ENCODE assay signal across 26 cellular contexts in genomic region chr17:55324296-55324978, GRCh38. TPM values are rescaled to one million over a fixed set of nuclear protein-coding genes. Genes with fewer than 3 reads are reported as not detected.
DNase-seq lines count a peak whose midpoint lies in the region; ATAC-seq, FAIRE-seq and TF ChIP-seq lines count a peak whose summit lies in the region.
"Had no signal": no experiment of that assay in that cellular context is flagged by ENCODE, and none has a peak within 500 bp of the region (broad histone marks: within the 10 kb centered on the region; RNA-seq: fewer than 3 reads in every experiment).

No MANE protein-coding gene starts in this region.

- 91% methylated on average over 9 of the region's 9 CpGs for WGBS in HepG2 (ENCODE audit: low lambda C conversion rate)
- WGBS in right lobe of liver (ENCODE audit: insufficient coverage, low coverage, low lambda C conversion rate, missing lambda C conversion rate), result 89% methylated on average over 9 of the region's 9 CpGs

- H3K4me2 ChIP-seq in HepG2 (ENCODE audit: low read depth, low read length), result no peak overlapping the region

- no peak overlapping the region for H3K27ac Mint-ChIP-seq in activated CD8-positive, alpha-beta T cell treated with anti-CD3 and anti-CD28 coated beads, Interleukin-2, amount 10 ng/mL, durations not matched to agents 7 days and 5 days
- no peak overlapping the region for H3K27ac Mint-ChIP-seq in T-helper 17 cell
- H3K27ac Mint-ChIP-seq: activated naive CD8-positive, alpha-beta T cell treated with anti-CD3 and anti-CD28 coated beads for 36 hours; stimulated activated naive B cell treated with anti-CD40 and anti-IgM and Interleukin-4, amounts not matched to agents 10 μg/mL and 1 μg/mL and 100 μg/mL, for 72 hours; type B pancreatic cell had no signal

- DNase-seq in HepG2 (ENCODE audit: low spot score), result no peak
- no peak for DNase-seq in right lobe of liver
- DNase-seq in HTR-8/SVneo (ENCODE audit: insufficient read length, low spot score), result no peak
- DNase-seq in activated CD8-positive, alpha-beta T cell treated with anti-CD3 and anti-CD28 coated beads, Interleukin-2, amount 10 ng/mL, durations not matched to agents 7 days and 5 days, result peak; percentile 33
- DNase-seq in urothelium cell line (ENCODE audit: low spot score), result no peak
- DNase-seq in T-helper 17 cell, result no peak
- no peak for DNase-seq in NCI-H524 treated with DMSO at 0.1 percent for 48 hours (lab: John Stamatoyannopoulos, UW)
- no peak for DNase-seq in NCI-H1417 (lab: John Stamatoyannopoulos, UW)
- DNase-seq: activated CD4-positive, alpha-beta T cell treated with anti-CD3 and anti-CD28 coated beads, Interleukin-2, amount 50 U/mL, for 48 hours; activated naive CD8-positive, alpha-beta T cell treated with anti-CD3 and anti-CD28 coated beads for 36 hours; activated T-cell treated with anti-CD3 and anti-CD28 coated beads for 4 hours; C1 segment of cervical spinal cord; left ventricle myocardium inferior; NCI-H1417 treated with DMSO at 0.1 percent for 48 hours; NCI-H748 treated with DMSO at 0.1 percent for 48 hours; ovary; stimulated activated naive B cell treated with anti-CD40 and anti-IgM and Interleukin-4, amounts not matched to agents 10 μg/mL and 1 μg/mL and 100 μg/mL, for 72 hours; T-helper 1 cell had no signal

- TF ChIP-seq EP300 in HepG2 (IDR thresholded peaks at IDR 0.05; ENCODE audit: low read depth in 2 of 2, low read length in 2 of 2), result no peak
- no peak for TF ChIP-seq EP300 in HepG2 (CRISPR knock-in tag; IDR thresholded peaks at IDR 0.05; ENCODE audit: borderline replicate concordance)

- TF ChIP-seq CTCF in HepG2 (CRISPR knock-in tag; IDR thresholded peaks at IDR 0.05), result peak; percentile 67
- TF ChIP-seq CTCF in right lobe of liver (IDR thresholded peaks at IDR 0.05), result no peak

- peak; percentile 19 for ATAC-seq in HepG2
- ATAC-seq in right lobe of liver, result no peak
- no peak for ATAC-seq in activated CD8-positive, alpha-beta T cell treated with anti-CD3 and anti-CD28 coated beads, Interleukin-2, amount 10 ng/mL, durations not matched to agents 7 days and 5 days
- no peak for ATAC-seq in T-helper 17 cell
- ATAC-seq: activated CD4-positive, CD25-positive, alpha-beta regulatory T cell treated with anti-CD3 and anti-CD28 coated beads, Interleukin-2, amount 50 U/mL, for 24 hours; stimulated activated naive B cell treated with anti-CD40 and anti-IgM and Interleukin-4, amounts not matched to agents 10 μg/mL and 1 μg/mL and 100 μg/mL, for 72 hours had no signal

- CTCF ChIA-PET in HepG2 (lab: Yijun Ruan, JAX; ENCODE audit: low intra/inter-chr PET ratio, low total read pairs), result interaction anchor here (1.3 to 1.8 kb wide), 2 partner anchors 24 to 190 kb away, joined by 4 to 5 read pairs; no protein-coding TSS in a partner anchor
- CTCF ChIA-PET in activated CD8-positive, alpha-beta T cell treated with anti-CD3 and anti-CD28 coated beads, Interleukin-2, amount 10 ng/mL, durations not matched to agents 7 days and 5 days (lab: Charles Lee), result interaction anchor here (1.6 kb wide), 1 partner anchor 32 kb away, joined by 4 read pairs; no protein-coding TSS in a partner anchor

- peak; percentile 55; the same call in 1 of the 2 replicates for TF ChIP-seq RAD21 in HepG2 (CRISPR knock-in tag; IDR thresholded peaks at IDR 0.05)

- peaks cover 42% of the 10 kb centered on the region for H4K20me1 ChIP-seq in HepG2 (ENCODE audit: insufficient read depth, low read length)

- H3K4me1 ChIP-seq in HepG2 (ENCODE audit: insufficient read depth, low read length) (peaks cover 26% of the 10 kb centered on the region), right lobe of liver (no peaks in the 10 kb centered on the region)
- H3K4me1 ChIP-seq: ascending aorta, left ventricle myocardium inferior had no signal

- H3K27me3 ChIP-seq in HepG2 (ENCODE audit: control insufficient read depth in 1 of 2, insufficient read depth in 2 of 2, low read length in 2 of 2) (no peaks in the 10 kb centered on the region), right lobe of liver (no peaks in the 10 kb centered on the region)
- H3K27me3 ChIP-seq: ascending aorta, ovary had no signal

- POLR2A ChIA-PET in HepG2 (lab: Yijun Ruan, JAX), result interaction anchor here (1.8 kb wide), 1 partner anchor 40 kb away, joined by 5 read pairs; no protein-coding TSS in a partner anchor
- POLR2A ChIA-PET in activated CD8-positive, alpha-beta T cell treated with anti-CD3 and anti-CD28 coated beads, Interleukin-2, amount 10 ng/mL, durations not matched to agents 7 days and 5 days (lab: Charles Lee), result no interaction called here

- no peak overlapping the region for H3K4me3 ChIP-seq in HepG2 (replicated peaks in 1 of 3; ENCODE audit: insufficient read depth in 1 of 3, low read depth in 2 of 3, low read length in 3 of 3)
- no peak overlapping the region for H3K4me3 ChIP-seq in right lobe of liver
- H3K4me3 ChIP-seq: ascending aorta, left ventricle myocardium inferior, ovary, SK-N-MC had no signal

- H3K4me3 Mint-ChIP-seq in activated CD8-positive, alpha-beta T cell treated with anti-CD3 and anti-CD28 coated beads, Interleukin-2, amount 10 ng/mL, durations not matched to agents 7 days and 5 days, result no peak overlapping the region
- H3K4me3 Mint-ChIP-seq in T-helper 17 cell, result no peak overlapping the region
- H3K4me3 Mint-ChIP-seq: activated naive CD8-positive, alpha-beta T cell treated with anti-CD3 and anti-CD28 coated beads for 36 hours; neural crest cell; stimulated activated naive B cell treated with anti-CD40 and anti-IgM and Interleukin-4, amounts not matched to agents 10 μg/mL and 1 μg/mL and 100 μg/mL, for 72 hours; type B pancreatic cell had no signal

- peaks cover 20 to 21% of the 10 kb centered on the region in 2 experiments for H3K36me3 ChIP-seq in HepG2 (replicated peaks in 1 of 2; ENCODE audit: control insufficient read depth in 1 of 2, insufficient read depth in 2 of 2, low read length in 2 of 2)
- H3K36me3 ChIP-seq in right lobe of liver, result peaks cover 0 to 37% (median 16%) of the 10 kb centered on the region in 4 donors
- H3K36me3 ChIP-seq: ascending aorta, ovary had no signal

- no peak overlapping the region for H3K9ac ChIP-seq in HepG2 (ENCODE audit: insufficient read depth, low read depth, low read length)

- H3K4me1 Mint-ChIP-seq in activated CD8-positive, alpha-beta T cell treated with anti-CD3 and anti-CD28 coated beads, Interleukin-2, amount 10 ng/mL, durations not matched to agents 7 days and 5 days (ENCODE audit: low read depth), result peaks cover 7% of the 10 kb centered on the region
- H3K4me1 Mint-ChIP-seq in T-helper 17 cell, result peaks cover 2% of the 10 kb centered on the region
- H3K4me1 Mint-ChIP-seq: activated naive CD8-positive, alpha-beta T cell treated with anti-CD3 and anti-CD28 coated beads for 36 hours; neural crest cell; stimulated activated naive B cell treated with anti-CD40 and anti-IgM and Interleukin-4, amounts not matched to agents 10 μg/mL and 1 μg/mL and 100 μg/mL, for 72 hours had no signal

- peaks cover 2% of the 10 kb centered on the region for H3K27me3 Mint-ChIP-seq in activated CD8-positive, alpha-beta T cell treated with anti-CD3 and anti-CD28 coated beads, Interleukin-2, amount 10 ng/mL, durations not matched to agents 7 days and 5 days (ENCODE audit: low read depth)
- no peaks in the 10 kb centered on the region for H3K27me3 Mint-ChIP-seq in T-helper 17 cell
- H3K27me3 Mint-ChIP-seq: activated naive CD8-positive, alpha-beta T cell treated with anti-CD3 and anti-CD28 coated beads for 36 hours; type B pancreatic cell had no signal

- FAIRE-seq in HepG2 (lab: Jason Lieb, UNC), result peak; percentile 46
- peak; percentile 77 for FAIRE-seq in HTR-8/SVneo (lab: Jason Lieb, UNC)
- peak; percentile 61 for FAIRE-seq in urothelium cell line (lab: Jason Lieb, UNC)
- FAIRE-seq: colon, H54 had no signal

- H3K9me3 ChIP-seq in HepG2 (ENCODE audit: low read length) (0 out of 2 replicates have a peak, but pooled peaks cover 5% of the 10 kb centered on the region), right lobe of liver (no peaks in the 10 kb centered on the region), T-helper 17 cell (ENCODE audit: control insufficient read depth, low read length, poor library complexity, severe bottlenecking) (no peaks in the 10 kb centered on the region)
- H3K9me3 ChIP-seq: ascending aorta, left ventricle myocardium inferior, ovary had no signal

- BruUV-seq in HepG2 (replicated peaks; lab: Mats Ljungman, UMichigan), result no TSS peak

- H2AFZ ChIP-seq in HepG2 (ENCODE audit: low read length), result no peak overlapping the region

- H3K79me2 ChIP-seq in HepG2 (ENCODE audit: insufficient read depth, low read length), result no peaks in the 10 kb centered on the region

- no peak overlapping the region for H3K27ac ChIP-seq in HepG2 (ENCODE audit: extremely low read length, insufficient read depth, low read length)
- no peak overlapping the region for H3K27ac ChIP-seq in right lobe of liver
- H3K27ac ChIP-seq: ascending aorta, left ventricle myocardium inferior, ovary, SK-N-MC had no signal

- H3K36me3 Mint-ChIP-seq in activated CD8-positive, alpha-beta T cell treated with anti-CD3 and anti-CD28 coated beads, Interleukin-2, amount 10 ng/mL, durations not matched to agents 7 days and 5 days (ENCODE audit: low read depth), result no peaks in the 10 kb centered on the region
- H3K36me3 Mint-ChIP-seq in T-helper 17 cell (ENCODE audit: low read depth), result no peaks in the 10 kb centered on the region
- H3K36me3 Mint-ChIP-seq: type B pancreatic cell had no signal

- TF ChIP-seq POLR2A in HepG2 (IDR thresholded peaks at IDR 0.05; ENCODE audit: insufficient read depth in 1 of 2, low read depth in 2 of 2, low read length in 2 of 2) (peak in 1 of 2 experiments; percentile 62; a peak in 3 of 4 replicates), right lobe of liver (IDR thresholded peaks at IDR 0.05) (no peak)

- peaks cover 4% of the 10 kb centered on the region for H3K9me3 Mint-ChIP-seq in activated CD8-positive, alpha-beta T cell treated with anti-CD3 and anti-CD28 coated beads, Interleukin-2, amount 10 ng/mL, durations not matched to agents 7 days and 5 days (ENCODE audit: insufficient read depth)
- H3K9me3 Mint-ChIP-seq: neural crest cell had no signal

- in situ Hi-C loops in HepG2 (cut with HindIII; ENCODE audit: extremely low pct_ligation_motif_present, low pct_unique_long_range_greater_than_20kb), result no loop called here

- intact Hi-C loops in HepG2 (cut with micrococcal nuclease; ENCODE audit: unreplicated experiment), result no loop called here
- intact Hi-C loops in right lobe of liver (cut with DNase I), result no loop called here

RNA-seq across cellular contexts. Expression of gene HLF, which starts 59.7 kb away (rescaled TPM):
- 197 and 202 TPM in 2 replicates for total RNA-seq in HepG2 (2016; rRNA removed; fragmentation: Illumina TruSeq; extraction: Trizol)
- 34.5 and 39.5 TPM in 2 replicates for total RNA-seq in HepG2 (2016; cell fraction: cytosol; rRNA removed; fragmentation: Illumina TruSeq; extraction: Trizol; ENCODE audit: low read depth)
- 175 and 198 TPM in 2 replicates for total RNA-seq in HepG2 (2016; cell fraction: insoluble cytoplasmic fraction; rRNA removed; fragmentation: Illumina TruSeq; extraction: Trizol)
- total RNA-seq in HepG2 (2016; cell fraction: membrane; rRNA removed; fragmentation: Illumina TruSeq; extraction: Trizol), result 156 and 157 TPM in 2 replicates
- total RNA-seq in HepG2 (2016; cell fraction: nucleus; rRNA removed; fragmentation: Illumina TruSeq; extraction: Trizol), result 187 and 216 TPM in 2 replicates
- polyA plus RNA-seq in HepG2 (2011; rRNA removed), result 346 and 353 TPM in 2 replicates
- 266 and 275 TPM in 2 replicates for polyA plus RNA-seq in HepG2 (2011; cell fraction: cytosol; rRNA removed)
- 442 and 465 TPM in 2 replicates for polyA plus RNA-seq in HepG2 (2011; cell fraction: nucleus; rRNA removed)
- polyA plus RNA-seq in HepG2 (2012), result 217 and 233 TPM in 2 replicates
- polyA plus RNA-seq in HepG2 (2016; cell fraction: cytosol; fragmentation: Illumina TruSeq; extraction: Trizol; ENCODE audit: low read depth), result 21.4 and 26.2 TPM in 2 replicates
- polyA plus RNA-seq in HepG2 (2016; cell fraction: insoluble cytoplasmic fraction; fragmentation: Illumina TruSeq; extraction: Trizol; ENCODE audit: low read depth), result 217 and 237 TPM in 2 replicates
- polyA plus RNA-seq in HepG2 (2016; cell fraction: membrane; fragmentation: Illumina TruSeq; extraction: Trizol; ENCODE audit: low read depth), result 106 and 107 TPM in 2 replicates
- 258 and 265 TPM in 2 replicates for polyA plus RNA-seq in HepG2 (2016; cell fraction: nucleus; fragmentation: Illumina TruSeq; extraction: Trizol; ENCODE audit: insufficient read depth, low read depth)
- 1.0 and 1,188 TPM in 2 replicates for polyA minus RNA-seq in HepG2 (2011; rRNA and poly(A)+ RNA removed; ENCODE audit: low replicate concordance)
- 240 and 275 TPM in 2 replicates for polyA minus RNA-seq in HepG2 (2011; cell fraction: cytosol; rRNA and poly(A)+ RNA removed)
- 508 and 622 TPM in 2 replicates for polyA minus RNA-seq in HepG2 (2011; cell fraction: nucleus; rRNA and poly(A)+ RNA removed)
- total RNA-seq in right lobe of liver, result 10 to 100 TPM; 16.4 to 96.9 (median 42.6) TPM
- under 1 TPM; 0.13 to 0.21 TPM for total RNA-seq in activated CD8-positive, alpha-beta T cell treated with anti-CD3 and anti-CD28 coated beads, Interleukin-2, amount 10 ng/mL, durations not matched to agents 7 days and 5 days
- total RNA-seq in T-helper 17 cell, result 10 to 100 TPM; 20.2 to 22.5 TPM
- total RNA-seq: glomerular endothelial cell, neural crest cell had no signal

Comparison
In these comparisons a context has a peak if more than half of its experiments do, and no peak if none do; other contexts are left out.
1. RNA of gene HLF, which starts 59.7 kb away (total RNA-seq): 34.5 to 216 TPM in HepG2, 16.4 to 96.9 TPM in right lobe of liver and 20.2 to 22.5 TPM in T-helper 17 cell; 0.13 to 0.21 TPM in activated CD8-positive, alpha-beta T cell treated with anti-CD3 and anti-CD28 coated beads, Interleukin-2, amount 10 ng/mL, durations not matched to agents 7 days and 5 days; every median in the first group is over 10 times any median in the second.